23 cellular contexts compared by ENCODE assay signal in the genomic region with DNA sequence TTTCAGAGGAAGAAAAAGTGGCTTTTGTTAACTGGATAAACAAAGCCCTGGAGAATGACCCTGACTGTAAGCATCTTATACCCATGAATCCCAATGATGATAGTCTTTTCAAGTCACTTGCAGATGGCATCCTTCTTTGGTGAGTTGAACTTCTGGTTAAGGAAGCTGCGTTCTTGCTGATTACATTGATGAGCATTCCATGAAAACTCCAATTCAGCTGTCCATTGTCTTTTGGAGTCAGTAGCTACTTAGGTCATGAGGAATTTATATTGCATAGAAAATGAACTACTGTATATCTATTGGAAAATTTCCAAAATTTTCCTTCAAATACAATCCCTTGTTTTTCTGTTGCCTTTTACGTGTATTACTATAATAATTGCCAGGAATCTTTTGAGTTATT. TPM values are rescaled to one million over a fixed set of nuclear protein-coding genes. Genes with fewer than 3 reads are reported as not detected.
"Had no signal": no experiment of that assay in that cellular context is flagged by ENCODE, and none has a peak within 500 bp of the region (broad histone marks: within the 10 kb centered on the region; RNA-seq: fewer than 3 reads in every experiment).

No MANE protein-coding gene starts in this region.

- H3K79me2 ChIP-seq: hepatocyte had no signal

- H3K27me3 ChIP-seq: dorsolateral prefrontal cortex, esophagus squamous epithelium, gastroesophageal sphincter, heart left ventricle, hepatocyte, left lung had no signal

- H3K36me3 ChIP-seq: esophagus squamous epithelium, gastroesophageal sphincter, heart left ventricle, lower lobe of right lung had no signal

- H3K4me3 ChIP-seq: coronary artery, dorsolateral prefrontal cortex, esophagus squamous epithelium, gastroesophageal sphincter, heart left ventricle, hepatocyte, left lung, lower lobe of right lung, mucosa of descending colon had no signal

- H3K9me3 ChIP-seq: esophagus squamous epithelium, gastroesophageal sphincter, heart left ventricle, left lung, lower lobe of right lung, mucosa of descending colon had no signal

- DNase-seq: dermis blood vessel endothelial cell; dorsolateral prefrontal cortex; effector CD4-positive, alpha-beta T cell; effector memory CD4-positive, alpha-beta T cell; erythroblast; esophagus squamous epithelium; foreskin fibroblast; heart left ventricle; hypothalamus; immature natural killer cell; islet precursor cell; kidney; kidney glomerular epithelial cell; left lung; left ventricle myocardium superior; lower lobe of right lung; mesenchymal stem cell; mucosa of descending colon; naive B cell had no signal

- H3K4me2 ChIP-seq: hepatocyte had no signal

- H3K4me1 ChIP-seq: esophagus squamous epithelium, gastroesophageal sphincter, heart left ventricle, left lung, lower lobe of right lung had no signal

- H3K27ac ChIP-seq: coronary artery, dorsolateral prefrontal cortex, epithelial cell of prostate, esophagus squamous epithelium, gastroesophageal sphincter, heart left ventricle, hepatocyte, left lung, lower lobe of right lung had no signal

- H2AFZ ChIP-seq: hepatocyte had no signal

RNA-seq across cellular contexts. Expression of a gene that starts 47.7 kb away (rescaled TPM):
- polyA plus RNA-seq: immature natural killer cell had no signal
